In genomic region chr16:89476811-89477261, GRCh38 we compare ENCODE assay signal across 9 cellular contexts. TPM values are rescaled to one million over a fixed set of nuclear protein-coding genes. Genes with fewer than 3 reads are reported as not detected.
DNase-seq lines count a peak whose midpoint lies in the region; ATAC-seq, FAIRE-seq and TF ChIP-seq lines count a peak whose summit lies in the region.
"Had no signal": no experiment of that assay in that cellular context is flagged by ENCODE, and none has a peak within 500 bp of the region (broad histone marks: within the 10 kb centered on the region; RNA-seq: fewer than 3 reads in every experiment).

No MANE protein-coding gene starts in this region.

- peaks cover 18% of the 10 kb centered on the region for H3K9me1 ChIP-seq in keratinocyte (ENCODE audit: control insufficient read depth, extremely low read depth, insufficient read depth, low read length)

- H3K4me2 ChIP-seq in OCI-LY7 (ENCODE audit: low read length) (peak overlapping the region; percentile 67), keratinocyte (ENCODE audit: control insufficient read depth, extremely low read depth, insufficient read depth, low read depth, low read length) (peak overlapping the region; percentile 84), GM23248 (ENCODE audit: unreplicated experiment) (no peak overlapping the region)

- H3K27me3 ChIP-seq in keratinocyte (ENCODE audit: control insufficient read depth, extremely low read depth, insufficient read depth, low read length) (no peaks in the 10 kb centered on the region), GM23248 (replicated peaks; ENCODE audit: insufficient read depth) (no peaks in the 10 kb centered on the region)

- TF ChIP-seq CTCF in GM13977 (IDR thresholded peaks at IDR 0.05; ENCODE audit: extremely low read depth, insufficient read depth, missing control alignments): no peak
- no peak for TF ChIP-seq CTCF in HEK293 (tag by site-specific recombination; IDR thresholded peaks at IDR 0.05)
- TF ChIP-seq CTCF in OCI-LY7 (conservative IDR thresholded peaks at IDR 0.05; ENCODE audit: low read length): peak; percentile 47; the same call in 1 of the 2 replicates
- no peak for TF ChIP-seq CTCF in keratinocyte (optimal IDR thresholded peaks at IDR 0.05 in 1 of 3, IDR thresholded peaks at IDR 0.05 in 1 of 3, conservative IDR thresholded peaks at IDR 0.05 in 1 of 3; ENCODE audit: extremely low read depth in 1 of 3, insufficient read depth in 2 of 3, low read length in 3 of 3)
- no peak for TF ChIP-seq CTCF in D721Med (IDR thresholded peaks at IDR 0.05; ENCODE audit: insufficient read depth, missing control alignments)

- FAIRE-seq in keratinocyte (lab: Jason Lieb, UNC) (no peak), D721Med (lab: Jason Lieb, UNC) (no peak)

- dilution Hi-C loops in keratinocyte (cut with MboI; ENCODE audit: extremely low pct_ligation_motif_present, low sequenced_read_pairs): no loop called here

- POLR2A ChIA-PET in HEK293 (lab: Yijun Ruan, JAX): interaction anchor here (0.7 to 0.9 kb wide), 2 partner anchors 12 to 65 kb away, joined by 4 read pairs; no protein-coding TSS in a partner anchor
- POLR2A ChIA-PET in OCI-LY7 (lab: Charles Lee): interaction anchor here (0.6 to 1.2 kb wide), 4 partner anchors 10 to 163 kb away, joined by 3 to 7 read pairs (median 4); no protein-coding TSS in a partner anchor

- H3K9me2 ChIP-seq in OCI-LY7 (ENCODE audit: insufficient read depth, low read length) (no peaks in the 10 kb centered on the region), GM23248 (ENCODE audit: insufficient read depth) (no peaks in the 10 kb centered on the region)

- H3K36me3 ChIP-seq in HEK293 (ENCODE audit: control insufficient read depth in 2 of 2, insufficient read depth in 1 of 2, low read length in 2 of 2) (no peaks in the 10 kb centered on the region), OCI-LY7 (ENCODE audit: insufficient read depth, low read length) (peaks cover 47% of the 10 kb centered on the region), keratinocyte (ENCODE audit: control insufficient read depth in 2 of 2, extremely low read depth in 1 of 2, insufficient read depth in 2 of 2, low read length in 2 of 2) (peaks cover 0 to 21% of the 10 kb centered on the region in 2 experiments), GM23248 (ENCODE audit: low read depth) (no peaks in the 10 kb centered on the region)

- no peak overlapping the region for H3K27ac ChIP-seq in HEK293 (ENCODE audit: extremely low read depth, low read depth, low read length)
- H3K27ac ChIP-seq in OCI-LY7 (ENCODE audit: low read depth, low read length, poor library complexity, severe bottlenecking): peak overlapping the region; percentile 73
- H3K27ac ChIP-seq in keratinocyte (ENCODE audit: control insufficient read depth, insufficient read depth, low read length): peak overlapping the region; percentile 96
- no peak overlapping the region for H3K27ac ChIP-seq in GM23248

- H3K9me3 ChIP-seq in HEK293 (ENCODE audit: control insufficient read depth, insufficient read depth, low read depth, low read length) (no peaks in the 10 kb centered on the region), OCI-LY7 (ENCODE audit: low read length) (no peaks in the 10 kb centered on the region), keratinocyte (ENCODE audit: control insufficient read depth, low read depth, low read length) (no peaks in the 10 kb centered on the region), GM23248 (ENCODE audit: low read depth) (no peaks in the 10 kb centered on the region)

- CTCF ChIA-PET in HEK293 (lab: Yijun Ruan, JAX) (interaction anchor here (0.6 kb wide), 1 partner anchor 68 kb away, joined by 4 read pairs; no protein-coding TSS in a partner anchor), OCI-LY7 (lab: Charles Lee; ENCODE audit: unreplicated experiment) (no interaction called here)

- H4K20me1 ChIP-seq in OCI-LY7 (ENCODE audit: insufficient read depth, low read length): peaks cover 76% of the 10 kb centered on the region
- peaks cover 74% of the 10 kb centered on the region for H4K20me1 ChIP-seq in keratinocyte (ENCODE audit: control insufficient read depth, extremely low read depth, insufficient read depth, low read length)
- peaks cover 85% of the 10 kb centered on the region for H4K20me1 ChIP-seq in GM23248 (ENCODE audit: insufficient read depth)

- intact Hi-C loops in OCI-LY7 (cut with micrococcal nuclease; ENCODE audit: unreplicated experiment) (no loop called here), left cardiac atrium (cut with DNase I) (no loop called here)

- H3K79me2 ChIP-seq in OCI-LY7 (ENCODE audit: insufficient read depth, low read depth, low read length) (peaks cover 100% of the 10 kb centered on the region), keratinocyte (ENCODE audit: control insufficient read depth, insufficient read depth, low read length) (peaks cover 88% of the 10 kb centered on the region), GM23248 (ENCODE audit: insufficient read depth) (peaks cover 100% of the 10 kb centered on the region)

- no TSS peak for BruUV-seq in OCI-LY7 (replicated peaks; lab: Mats Ljungman, UMichigan)

- H3F3A ChIP-seq in GM23248 (ENCODE audit: insufficient read depth): peaks cover 15% of the 10 kb centered on the region; the same call in 1 of the 2 replicates

- peak overlapping the region; percentile 75 for H3K9ac ChIP-seq in keratinocyte (ENCODE audit: control insufficient read depth, extremely low read depth, insufficient read depth, low read length)
- H3K9ac ChIP-seq in GM23248: no peak overlapping the region

- in situ Hi-C loops in GM13977 (cut with MboI; ENCODE audit: low pct_unique_long_range_greater_than_20kb, low sequenced_read_pairs, unreplicated experiment): no loop called here
- in situ Hi-C loops in GM23248 (cut with MboI): no loop called here

- H3K4me3 ChIP-seq in HEK293 (ENCODE audit: low read depth, low read length) (no peak overlapping the region), OCI-LY7 (ENCODE audit: low read depth, low read length, poor library complexity, severe bottlenecking) (peak overlapping the region; percentile 43), keratinocyte (ENCODE audit: control insufficient read depth in 2 of 3, extremely low read depth in 1 of 3, insufficient read depth in 2 of 3, low read depth in 1 of 3, low read length in 3 of 3) (peak overlapping the region in 2 of 3 experiments; percentile 29 to 56), GM23248 (no peak overlapping the region)

- H2AFZ ChIP-seq in OCI-LY7 (ENCODE audit: low read length) (no peak overlapping the region), keratinocyte (ENCODE audit: control insufficient read depth, low read length) (no peak overlapping the region), GM23248 (no peak overlapping the region)

- H3K4me1 ChIP-seq in HEK293 (ENCODE audit: control insufficient read depth, insufficient read depth, low read length) (peaks cover 31% of the 10 kb centered on the region), OCI-LY7 (ENCODE audit: insufficient read depth, low read length, poor library complexity, severe bottlenecking) (peaks cover 85% of the 10 kb centered on the region), keratinocyte (ENCODE audit: control insufficient read depth, extremely low read depth, insufficient read depth, low read length) (peaks cover 84% of the 10 kb centered on the region), GM23248 (ENCODE audit: insufficient read depth) (peaks cover 55% of the 10 kb centered on the region)

- peak; percentile 66 for DNase-seq in GM13977 (ENCODE audit: low spot score)
- peak; percentile 76 for DNase-seq in OCI-LY7 (ENCODE audit: low spot score)
- no peak for DNase-seq in keratinocyte (ENCODE audit: low read depth, low spot score)
- no peak for DNase-seq in left cardiac atrium
- DNase-seq in D721Med (ENCODE audit: insufficient read length, low spot score): no peak
- DNase-seq in GM23248: no peak
- DNase-seq: NCI-H2227 treated with DMSO at 0.1 percent for 48 hours had no signal

- ATAC-seq in HG03025 (IDR thresholded peaks at IDR 0.05; ENCODE audit: low FRiP score, unreplicated experiment): no peak
- no peak for ATAC-seq in left cardiac atrium

- whole genome bisulfite sequencing in GM23248 (ENCODE audit: low coverage in 1 of 2, low lambda C conversion rate in 2 of 2, missing lambda C conversion rate in 2 of 2), 2 experiments: 86 to 89% methylated on average over 10 of the region's 10 CpGs

TF ChIP-seq in HEK293, 187 proteins besides CTCF, POLR2A, EP300 and RAD21 (continues in another document):
- TF ChIP-seq ZNF366 (tag by site-specific recombination; conservative IDR thresholded peaks at IDR 0.05) (peak; percentile 44; the same call in 1 of the 2 replicates), ZNF600 (tag by site-specific recombination; IDR thresholded peaks at IDR 0.05) (peak; percentile 65), ZXDB (tag by site-specific recombination; IDR thresholded peaks at IDR 0.05) (no peak), ZNF664 (tag by site-specific recombination; IDR thresholded peaks at IDR 0.05) (peak; percentile 92)

RNA-seq across cellular contexts. Expression of gene ANKRD11, which starts 13.5 kb away (rescaled TPM):
- total RNA-seq in OCI-LY7 (2014; rRNA removed; shearing (Covaris generic)): 87.0 and 89.1 TPM in 2 replicates
- total RNA-seq in OCI-LY7 (2022) (247 and 251 TPM in 2 replicates), left cardiac atrium (10 to 100 TPM; 74.3 to 86.2 TPM)
- polyA plus RNA-seq in keratinocyte (23.8 to 48.1 TPM (median 30.1 TPM) in 3 replicates), GM23248 (2016; fragmentation: Nextera tagmentation; extraction: Ambion mirVana) (34.7 and 39.3 TPM in 2 replicates)
- polyA plus RNA-seq in keratinocyte (2011; ENCODE audit: low read depth): 213 TPM
- 28.2 and 41.3 TPM in 2 replicates for polyA plus RNA-seq in keratinocyte (2011; cell fraction: cytosol; rRNA removed)
- 136 and 154 TPM in 2 replicates for polyA plus RNA-seq in keratinocyte (2011; cell fraction: nucleus; rRNA removed)
- 64.1 and 79.3 TPM in 2 replicates for polyA plus RNA-seq in keratinocyte (2012; ENCODE audit: low replicate concordance)
- polyA minus RNA-seq in keratinocyte: 22.4 to 90.7 TPM (median 67.2 TPM) in 3 replicates
- polyA minus RNA-seq in keratinocyte (2011; cell fraction: cytosol; rRNA and poly(A)+ RNA removed): 44.5 TPM
- 81.8 and 119 TPM in 2 replicates for polyA minus RNA-seq in keratinocyte (2011; cell fraction: nucleus; rRNA and poly(A)+ RNA removed)
- total RNA-seq in GM23248 (2014; rRNA removed; shearing (Covaris generic)): 83.8 and 84.7 TPM in 2 replicates

RNA-seq across cellular contexts. Expression of gene SPG7, which starts 31.4 kb away (rescaled TPM):
- total RNA-seq in OCI-LY7 (2014; rRNA removed; shearing (Covaris generic)): 77.6 and 92.7 TPM in 2 replicates
- total RNA-seq in OCI-LY7 (2022) (106 and 121 TPM in 2 replicates), left cardiac atrium (10 to 100 TPM; 78.5 to 99.5 TPM)
- polyA plus RNA-seq in keratinocyte (43.8 to 59.4 TPM (median 45.2 TPM) in 3 replicates), GM23248 (2016; fragmentation: Nextera tagmentation; extraction: Ambion mirVana) (47.5 and 53.9 TPM in 2 replicates)
- 61.3 TPM for polyA plus RNA-seq in keratinocyte (2011; ENCODE audit: low read depth)
- 25.8 and 33.9 TPM in 2 replicates for polyA plus RNA-seq in keratinocyte (2011; cell fraction: cytosol; rRNA removed)
- 196 and 220 TPM in 2 replicates for polyA plus RNA-seq in keratinocyte (2011; cell fraction: nucleus; rRNA removed)
- 44.4 and 56.1 TPM in 2 replicates for polyA plus RNA-seq in keratinocyte (2012; ENCODE audit: low replicate concordance)
- 51.9 to 68.9 TPM (median 66.4 TPM) in 3 replicates for polyA minus RNA-seq in keratinocyte
- polyA minus RNA-seq in keratinocyte (2011; cell fraction: cytosol; rRNA and poly(A)+ RNA removed): 54.3 TPM
- polyA minus RNA-seq in keratinocyte (2011; cell fraction: nucleus; rRNA and poly(A)+ RNA removed): 133 and 141 TPM in 2 replicates
- 155 and 215 TPM in 2 replicates for total RNA-seq in GM23248 (2014; rRNA removed; shearing (Covaris generic))

Comparison
In these comparisons a context has a peak if more than half of its experiments do, and no peak if none do; other contexts are left out.
1. DNase-seq: peak in GM13977 (single experiment) and OCI-LY7 (single experiment); none in keratinocyte (single experiment), left cardiac atrium (single experiment), D721Med (single experiment) and GM23248 (single experiment).
2. H3K27ac ChIP-seq: peak in OCI-LY7 (single experiment) and keratinocyte (single experiment); none in HEK293 (single experiment) and GM23248 (single experiment).
3. H3K4me3 ChIP-seq: peak in OCI-LY7 (single experiment) and keratinocyte (2 of 3); none in HEK293 (single experiment) and GM23248 (single experiment).